In genomic region chr3:114362815-114363214, GRCh38 we compare ENCODE assay signal across 8 cellular contexts.
A peak's percentile ranks its signal among the peaks of the same experiment; 100 is the strongest.
DNase-seq lines count a peak whose midpoint lies in the region; ATAC-seq and TF ChIP-seq lines count a peak whose summit lies in the region.

No MANE protein-coding gene starts in this region.

- H3K4me1 ChIP-seq in mesendoderm (ENCODE audit: control insufficient read depth, low read depth, low read length), result no peaks in the 10 kb centered on the region

- WGBS in mesendoderm (ENCODE audit: extremely low coverage, insufficient coverage, low lambda C conversion rate), result no CpG with 5 or more reads among the region's 1 CpG

- H2BK120ac ChIP-seq in mesendoderm (ENCODE audit: low read depth, low read length), result no peak overlapping the region

- intact Hi-C loops in posterior cingulate gyrus (cut with DNase I), result loop anchor here (10.0 kb wide), 1 partner anchor 52 kb away; no protein-coding TSS in a partner anchor

- no peak overlapping the region for H3K23ac ChIP-seq in mesendoderm (ENCODE audit: low read length)

- no peaks in the 10 kb centered on the region for H3K27me3 ChIP-seq in mesendoderm (ENCODE audit: insufficient read depth, low read length, poor library complexity)

- no peak overlapping the region for H2BK5ac ChIP-seq in mesendoderm (ENCODE audit: low read length)

- H3K79me1 ChIP-seq in mesendoderm (ENCODE audit: low read length), result no peaks in the 10 kb centered on the region

- H2BK15ac ChIP-seq in mesendoderm (replicated peaks; ENCODE audit: low read depth), result no peak overlapping the region

- no peak overlapping the region for H3K56ac ChIP-seq in mesendoderm (ENCODE audit: low read length)

- CTCF ChIA-PET in GM10248 (lab: Yijun Ruan, JAX), result interaction anchor here (0.9 to 4.7 kb wide), 16 partner anchors 8 to 1421 kb away, joined by 3 to 24 read pairs (median 3); no protein-coding TSS in a partner anchor

- no peaks in the 10 kb centered on the region for H3K36me3 ChIP-seq in mesendoderm (ENCODE audit: control insufficient read depth, insufficient read depth, low read length)

- no peak for ATAC-seq in HG03108 (IDR thresholded peaks at IDR 0.05; ENCODE audit: unreplicated experiment)

- H3K27ac ChIP-seq in caudate nucleus (ENCODE audit: low read depth, low read length), result peak overlapping the region; percentile 84
- no peak overlapping the region for H3K27ac ChIP-seq in mesendoderm (ENCODE audit: low read depth, low read length)

- H3K18ac ChIP-seq in mesendoderm (ENCODE audit: low read length), result no peak overlapping the region

- H3K9ac ChIP-seq in mesendoderm (ENCODE audit: low read length), result no peak overlapping the region

- H3K4me3 ChIP-seq in NB4 (ENCODE audit: low read depth, low read length) (no peak overlapping the region), mesendoderm (ENCODE audit: low read length) (no peak overlapping the region)

- DNase-seq in A172 (ENCODE audit: low spot score) (peak; percentile 33), GM10248 (ENCODE audit: extremely low spot score) (peak; percentile 24), NB4 (ENCODE audit: low read depth) (peak; percentile 15), caudate nucleus (lab: John Stamatoyannopoulos, UW) (no peak), mesendoderm (peak; percentile 18), NCI-H226 (no peak), posterior cingulate gyrus (no peak)

- H4K5ac ChIP-seq in mesendoderm (ENCODE audit: low read length), result no peak overlapping the region

- TF ChIP-seq POLR2A in NB4 (IDR thresholded peaks at IDR 0.05; ENCODE audit: extremely low read depth, insufficient read length), result no peak

- no peak overlapping the region for H3K4ac ChIP-seq in mesendoderm (ENCODE audit: low read depth, low read length)

- no peak overlapping the region for H3K4me2 ChIP-seq in mesendoderm (ENCODE audit: low read length)

- H2AK5ac ChIP-seq in mesendoderm (ENCODE audit: low read length), result no peak overlapping the region

- H3K79me2 ChIP-seq in mesendoderm (ENCODE audit: control insufficient read depth, insufficient read depth, low read length), result no peaks in the 10 kb centered on the region

- peak; percentile 44 for TF ChIP-seq CTCF in GM10248 (IDR thresholded peaks at IDR 0.05; ENCODE audit: control extremely low read depth, extremely low read depth, low read depth, missing control alignments)
- TF ChIP-seq CTCF in NB4 (IDR thresholded peaks at IDR 0.05; ENCODE audit: low read depth, low read length), result no peak

- POLR2A ChIA-PET in GM10248 (lab: Yijun Ruan, JAX), result no interaction called here

- H4K8ac ChIP-seq in mesendoderm (ENCODE audit: low read depth, low read length), result no peak overlapping the region

Comparison
In these comparisons a context has a peak if more than half of its experiments do, and no peak if none do; other contexts are left out.
1. DNase-seq: peak in A172 (single experiment), GM10248 (single experiment), NB4 (single experiment) and mesendoderm (single experiment); none in caudate nucleus (0 of 61), NCI-H226 (single experiment) and posterior cingulate gyrus (0 of 10).